8 cellular contexts compared by ENCODE assay signal in genomic region chr12:13000935-13001724, GRCh38. TPM values are rescaled to one million over a fixed set of nuclear protein-coding genes. Genes with fewer than 3 reads are reported as not detected.
DNase-seq lines count a peak whose midpoint lies in the region.

No MANE protein-coding gene starts in this region.

- H3K36me3 ChIP-seq in Karpas-422 (ENCODE audit: insufficient read depth, low read length): no peaks in the 10 kb centered on the region

- peak; percentile 51 for DNase-seq in NCI-H748 (lab: John Stamatoyannopoulos, UW; ENCODE audit: unreplicated experiment)
- DNase-seq in NCI-H748 treated with DMSO at 0.1 percent for 48 hours (lab: John Stamatoyannopoulos, UW): no peak
- DNase-seq in Karpas-422: peak; percentile 54
- DNase-seq in UCSD-AML1 (lab: John Stamatoyannopoulos, UW; ENCODE audit: unreplicated experiment): peak; percentile 67
- peak in 41 of 61 donors; percentile 20 to 75 (median 50) for DNase-seq in caudate nucleus (lab: John Stamatoyannopoulos, UW)
- DNase-seq in iPS-NIHi11 (ENCODE audit: low spot score): peak; percentile 87
- no peak for DNase-seq in skeletal muscle cell (ENCODE audit: low read depth)
- no peak for DNase-seq in NCI-H2107 (lab: John Stamatoyannopoulos, UW)

- H3K27ac ChIP-seq in Karpas-422 (ENCODE audit: low read length): no peak overlapping the region
- peak overlapping the region; percentile 91 for H3K27ac ChIP-seq in caudate nucleus (ENCODE audit: low read depth, low read length)

- H3K9me2 ChIP-seq in Karpas-422 (replicated peaks; ENCODE audit: insufficient read depth, low read length): no peaks in the 10 kb centered on the region

- peak overlapping the region; percentile 64 for H3K9ac ChIP-seq in Karpas-422 (ENCODE audit: low read length)

- no peaks in the 10 kb centered on the region for H3K27me3 ChIP-seq in Karpas-422 (ENCODE audit: low read length)

- H4K20me1 ChIP-seq in Karpas-422 (ENCODE audit: insufficient read depth, low read depth, low read length): no peaks in the 10 kb centered on the region; the same call in 1 of the 2 replicates

- H3K9me3 ChIP-seq in Karpas-422 (ENCODE audit: low read length): no peaks in the 10 kb centered on the region

- peak overlapping the region; percentile 43 for H2AFZ ChIP-seq in Karpas-422 (ENCODE audit: low read length)

- no peaks in the 10 kb centered on the region for H3K79me2 ChIP-seq in Karpas-422 (ENCODE audit: low read length)

- H3K4me2 ChIP-seq in Karpas-422 (ENCODE audit: low read depth, low read length, poor library complexity, severe bottlenecking): peak overlapping the region; percentile 69

- H3K4me3 ChIP-seq in Karpas-422 (ENCODE audit: low read length) (peak overlapping the region; percentile 66), skeletal muscle cell (ENCODE audit: low read depth, low read length) (peak overlapping the region; percentile 62)

- H3K4me1 ChIP-seq in Karpas-422 (ENCODE audit: low read length): peaks cover 15% of the 10 kb centered on the region

RNA-seq across cellular contexts. Expression of gene HEBP1, which starts 1.1 kb away (rescaled TPM):
- 0.22 and 0.34 TPM in 2 replicates for total RNA-seq in Karpas-422 (2014; rRNA removed; shearing (Covaris generic); ENCODE audit: low replicate concordance)

RNA-seq across cellular contexts. Expression of gene FAM234B, which starts 43.1 kb away (rescaled TPM):
- total RNA-seq in Karpas-422 (2014; rRNA removed; shearing (Covaris generic); ENCODE audit: low replicate concordance): 3.9 and 5.6 TPM in 2 replicates

RNA-seq across cellular contexts. Expression of gene GPRC5D, which starts 49.2 kb away (rescaled TPM):
- total RNA-seq in Karpas-422 (2014; rRNA removed; shearing (Covaris generic); ENCODE audit: low replicate concordance): not detected in 2 replicates

Comparison
In these comparisons a context has a peak if more than half of its experiments do, and no peak if none do; other contexts are left out.
1. DNase-seq: peak in NCI-H748 (single experiment), Karpas-422 (single experiment), UCSD-AML1 (single experiment), caudate nucleus (41 of 61) and iPS-NIHi11 (single experiment); none in NCI-H748 treated with DMSO at 0.1 percent for 48 hours (single experiment), skeletal muscle cell (single experiment) and NCI-H2107 (single experiment).